In genomic region chr12:107681836-107682820, GRCh38 we compare ENCODE assay signal across 35 cellular contexts.
"Had no signal": no experiment of that assay in that cellular context is flagged by ENCODE, and none has a peak within 500 bp of the region (broad histone marks: within the 10 kb centered on the region; RNA-seq: fewer than 3 reads in every experiment).

No MANE protein-coding gene starts in this region.

- H3K4me3 ChIP-seq: ascending aorta, cardiac muscle cell had no signal

- H3K27ac ChIP-seq: ascending aorta, cardiac muscle cell, VCaP had no signal

- H3K9me3 Mint-ChIP-seq: activated B cell treated with CpG ODN at 0.5 μM for 24 hours; activated CD4-positive, alpha-beta memory T cell treated with anti-CD3 and anti-CD28 coated beads for 36 hours; activated naive CD8-positive, alpha-beta T cell treated with anti-CD3 and anti-CD28 coated beads, Interleukin-2, amount 10 ng/mL, durations not matched to agents 7 days and 5 days; activated T-cell treated with anti-CD3 and anti-CD28 coated beads, Interleukin-2, amount 50 U/mL, for 4 hours; activated T-helper 1 cell treated with anti-CD3 and anti-CD28 coated beads, Interleukin-12 subunit alpha, Interleukin-12 subunit beta, Interleukin-2, Interleukin-4 antibody, amounts not matched to agents 30 ng/mL and 10 ng/mL and 1 ng/mL, durations not matched to agents 14 hours and 24 hours and 36 hours; central memory CD8-positive, alpha-beta T cell had no signal

- H3K36me3 ChIP-seq: ascending aorta, cardiac muscle cell had no signal

- ATAC-seq: activated T-cell treated with anti-CD3 and anti-CD28 coated beads, Interleukin-2, amount 50 U/mL, for 4 hours; Panc1 had no signal

- H3K4me3 Mint-ChIP-seq: activated B cell treated with CpG ODN at 0.5 μM for 24 hours; activated CD4-positive, alpha-beta memory T cell treated with anti-CD3 and anti-CD28 coated beads for 36 hours; activated naive CD8-positive, alpha-beta T cell treated with anti-CD3 and anti-CD28 coated beads, Interleukin-2, amount 10 ng/mL, durations not matched to agents 7 days and 5 days; activated T-cell treated with anti-CD3 and anti-CD28 coated beads, Interleukin-2, amount 50 U/mL, for 4 hours; activated T-helper 1 cell treated with anti-CD3 and anti-CD28 coated beads, Interleukin-12 subunit alpha, Interleukin-12 subunit beta, Interleukin-2, Interleukin-4 antibody, amounts not matched to agents 30 ng/mL and 10 ng/mL and 1 ng/mL, durations not matched to agents 14 hours and 24 hours and 36 hours; central memory CD8-positive, alpha-beta T cell had no signal

- H3K27ac Mint-ChIP-seq: activated B cell treated with CpG ODN at 0.5 μM for 24 hours; activated CD4-positive, alpha-beta memory T cell treated with anti-CD3 and anti-CD28 coated beads for 36 hours; activated naive CD8-positive, alpha-beta T cell treated with anti-CD3 and anti-CD28 coated beads, Interleukin-2, amount 10 ng/mL, durations not matched to agents 7 days and 5 days; activated T-helper 1 cell treated with anti-CD3 and anti-CD28 coated beads, Interleukin-12 subunit alpha, Interleukin-12 subunit beta, Interleukin-2, Interleukin-4 antibody, amounts not matched to agents 30 ng/mL and 10 ng/mL and 1 ng/mL, durations not matched to agents 14 hours and 24 hours and 36 hours had no signal

- DNase-seq: activated B cell treated with CpG ODN at 0.5 μM for 24 hours; activated CD4-positive, alpha-beta memory T cell treated with anti-CD3 and anti-CD28 coated beads for 36 hours; activated CD4-positive, alpha-beta T cell treated with anti-CD3 and anti-CD28 coated beads for 4 hours; activated CD4-positive, alpha-beta T cell treated with anti-CD3 and anti-CD28 coated beads, Interleukin-2, amount 50 U/mL, for 1 hour; activated CD4-positive, CD25-positive, alpha-beta regulatory T cell treated with anti-CD3 and anti-CD28 coated beads, Interleukin-2, amount 50 U/mL, for 72 hours; activated CD8-positive, alpha-beta memory T cell treated with anti-CD3 and anti-CD28 coated beads, Interleukin-2, amount 50 U/mL, for 4 hours; activated gamma-delta T cell treated with Interleukin-2 at 50 U/mL for 16 hours; activated naive CD4-positive, alpha-beta T cell treated with anti-CD3 and anti-CD28 coated beads, Interleukin-2, amount 50 U/mL, for 16 hours; activated naive CD8-positive, alpha-beta T cell treated with anti-CD3 and anti-CD28 coated beads, Interleukin-2, amount 10 ng/mL, durations not matched to agents 7 days and 5 days; activated T-cell treated with anti-CD3 and anti-CD28 coated beads for 4 hours; activated T-cell treated with anti-CD3 and anti-CD28 coated beads, Interleukin-2, amount 50 U/mL, for 4 hours; amygdala; KG1; MM.1S; MV-4-11; NCI-H1092; NCI-H1417; NCI-H146; NCI-H187; NCI-H2029 treated with DMSO at 0.1 percent for 48 hours; NCI-H2107; NCI-H2171 treated with DMSO at 0.1 percent for 48 hours; NCI-H226; NCI-H524 treated with DMSO at 0.1 percent for 48 hours; SIG-M5; SW 1271; T-helper 1 cell; T-helper 2 cell; T-helper 9 cell had no signal

- H3K27me3 ChIP-seq: ascending aorta, cardiac muscle cell had no signal

- H3K9me3 ChIP-seq: ascending aorta had no signal
